8 cellular contexts compared by ENCODE assay signal in the genomic region with DNA sequence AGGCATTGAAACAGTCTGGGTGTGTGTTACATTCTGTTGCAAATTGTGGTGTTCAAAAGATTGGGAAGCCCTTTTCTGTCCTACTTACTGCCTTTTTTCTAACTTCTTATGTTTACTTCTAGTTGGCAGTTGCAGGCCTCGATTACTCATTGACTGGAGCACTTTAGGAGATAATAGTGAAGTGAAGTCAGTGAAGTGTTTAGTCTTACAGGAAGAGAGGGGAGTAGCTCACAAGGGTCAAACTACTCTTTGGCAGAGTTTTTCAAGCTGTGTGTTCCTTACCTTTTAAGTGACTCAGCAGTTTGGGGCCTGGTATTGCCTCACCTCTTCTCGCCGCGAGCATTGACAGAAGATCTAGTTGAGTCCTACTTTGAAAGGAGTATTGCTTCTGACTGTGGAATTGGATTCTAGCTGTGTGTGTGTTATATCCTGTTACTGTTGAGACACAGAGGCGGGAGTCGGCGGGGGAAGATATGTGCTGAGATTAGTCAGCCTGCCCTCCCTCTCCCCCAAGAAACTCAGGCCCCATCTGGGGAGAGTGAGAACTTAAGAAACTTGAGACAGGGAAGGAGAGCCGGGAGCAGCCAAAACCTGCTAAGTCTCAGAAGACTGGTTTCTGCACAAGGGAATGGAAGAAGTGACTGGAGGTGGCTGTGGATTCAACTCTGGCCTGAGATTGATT.
DNase-seq lines count a peak whose midpoint lies in the region; ATAC-seq and TF ChIP-seq lines count a peak whose summit lies in the region.

No MANE protein-coding gene starts in this region.

- no peak for DNase-seq in activated CD4-positive, CD25-positive, alpha-beta regulatory T cell treated with anti-CD3 and anti-CD28 coated beads, Interleukin-2, amount 50 U/mL, for 72 hours
- peak; percentile 89 for DNase-seq in OCI-M1 (lab: John Stamatoyannopoulos, UW)
- peak; percentile 92 for DNase-seq in astrocyte of the cerebellum (ENCODE audit: low read depth)
- peak; percentile 56 for DNase-seq in inferior parietal cortex (ENCODE audit: extremely low spot score)
- peak; percentile 23 for DNase-seq in stimulated activated CD4-positive, alpha-beta T cell treated with anti-CD3 and anti-CD28 coated beads, Interleukin-12 subunit alpha, Interleukin-12 subunit beta, amount 100 ng/mL, for 4 hours

- H3K4me3 ChIP-seq in astrocyte of the cerebellum (ENCODE audit: low read depth, low read length) = peak overlapping the region; percentile 31

- no peak for TF ChIP-seq CTCF in astrocyte of the cerebellum (IDR thresholded peaks at IDR 0.05; ENCODE audit: low read depth, low read length, missing control alignments)

- peak; percentile 65 to 74 for ATAC-seq in activated CD4-positive, CD25-positive, alpha-beta regulatory T cell treated with anti-CD3 and anti-CD28 coated beads, Interleukin-2, amount 50 U/mL, for 24 hours
- ATAC-seq in HG02981 (IDR thresholded peaks at IDR 0.05; ENCODE audit: unreplicated experiment) (peak; percentile 70), GM21717 (IDR thresholded peaks at IDR 0.05; ENCODE audit: unreplicated experiment) (no peak)

- in situ Hi-C loops in astrocyte of the cerebellum (cut with HindIII; ENCODE audit: low sequenced_read_pairs) = loop anchor here (10.0 to 25.0 kb wide), 2 partner anchors 217 to 359 kb away; no protein-coding TSS in a partner anchor
